Comparison of ENCODE assay signal across 8 cellular contexts in genomic region chr7:44073664-44074348, GRCh38. TPM values are rescaled to one million over a fixed set of nuclear protein-coding genes. Genes with fewer than 3 reads are reported as not detected.
DNase-seq lines count a peak whose midpoint lies in the region; ATAC-seq and TF ChIP-seq lines count a peak whose summit lies in the region.

No MANE protein-coding gene starts in this region.

- H3K36me3 ChIP-seq in mucosa of descending colon (ENCODE audit: low read depth) (no peaks in the 10 kb centered on the region), testis (ENCODE audit: low read depth, missing control alignments) (no peaks in the 10 kb centered on the region)

- no peaks in the 10 kb centered on the region for H3K9me3 ChIP-seq in mucosa of descending colon
- no peaks in the 10 kb centered on the region for H3K9me3 ChIP-seq in testis

- peaks cover 42 to 64% of the 10 kb centered on the region in 2 donors for H3K36me3 Mint-ChIP-seq in CD14-positive monocyte

- H3K27me3 Mint-ChIP-seq in CD14-positive monocyte (ENCODE audit: low read depth in 3 of 3) = peaks cover 0 to 4% (median 0%) of the 10 kb centered on the region in 3 donors

- no peak overlapping the region for H3K4me3 ChIP-seq in mucosa of descending colon
- no peak overlapping the region for H3K4me3 ChIP-seq in testis

- H3K4me1 Mint-ChIP-seq in CD14-positive monocyte = peaks cover 40% of the 10 kb centered on the region

- WGBS in testis, 2 donors = 75 to 88% methylated on average over 12 to 26 of the region's 26 CpGs

- H3K4me3 Mint-ChIP-seq in CD14-positive monocyte = peak overlapping the region; percentile 79 to 80

- DNase-seq in CD14-positive monocyte (ENCODE audit: low spot score) = peak; percentile 98
- peak; percentile 39 for DNase-seq in RKO (ENCODE audit: low spot score)
- peak; percentile 89 to 93 (median 92) for DNase-seq in mucosa of descending colon
- DNase-seq in testis = peak; percentile 52
- DNase-seq in NCI-H524 (lab: John Stamatoyannopoulos, UW) = no peak
- DNase-seq in NCI-H2107 (lab: John Stamatoyannopoulos, UW) = no peak

- peak overlapping the region; percentile 84 for H3K27ac ChIP-seq in cingulate gyrus (ENCODE audit: low read depth, low read length)
- no peak overlapping the region for H3K27ac ChIP-seq in testis

- peaks cover 0 to 2% (median 0%) of the 10 kb centered on the region in 7 donors for H3K9me3 Mint-ChIP-seq in CD14-positive monocyte

- H3K4me1 ChIP-seq in mucosa of descending colon (ENCODE audit: low read depth) = peaks cover 33% of the 10 kb centered on the region
- no peaks in the 10 kb centered on the region for H3K4me1 ChIP-seq in testis

- TF ChIP-seq CTCF in CD14-positive monocyte (IDR thresholded peaks at IDR 0.05) (no peak), mucosa of descending colon (IDR thresholded peaks at IDR 0.05) (no peak), testis (IDR thresholded peaks at IDR 0.05) (no peak)

- ATAC-seq in GM21717 (IDR thresholded peaks at IDR 0.05; ENCODE audit: unreplicated experiment) = peak; percentile 58
- peak; percentile 89 for ATAC-seq in mucosa of descending colon

- peak overlapping the region; percentile 95 to 99 (median 98) for H3K27ac Mint-ChIP-seq in CD14-positive monocyte

- no peak for TF ChIP-seq POLR2A in testis (IDR thresholded peaks at IDR 0.05)

- no peaks in the 10 kb centered on the region for H3K27me3 ChIP-seq in testis

- intact Hi-C loops in CD14-positive monocyte (cut with micrococcal nuclease) = loop anchor here in 1 of 2 donors (2.0 kb wide), 1 partner anchor 27 kb away; no protein-coding TSS in a partner anchor
- intact Hi-C loops in mucosa of descending colon (cut with DNase I, micrococcal nuclease) = no loop called here
- intact Hi-C loops in testis (cut with DNase I; ENCODE audit: low total_unique reads) = no loop called here

RNA-seq across cellular contexts. Expression of gene PGAM2, which starts 8.4 kb away (rescaled TPM):
- polyA plus RNA-seq in CD14-positive monocyte (not detected), testis (ENCODE audit: insufficient read depth, low read depth, low replicate concordance) (298 TPM)
- total RNA-seq in mucosa of descending colon (1 to 10 TPM in 1 of 3 donors, under 1 TPM in 2; 0.84 to 1.4 (median 0.96) TPM), testis (100 to 1,000 TPM in 1 of 2 donors, 10 to 100 TPM in 1; 85.1 to 139 TPM)

RNA-seq across cellular contexts. Expression of gene POLM, which starts 8.5 kb away (rescaled TPM):
- polyA plus RNA-seq in CD14-positive monocyte (1 to 10 TPM; 4.8 TPM), testis (ENCODE audit: insufficient read depth, low read depth, low replicate concordance) (11.7 TPM)
- total RNA-seq in mucosa of descending colon (10 to 100 TPM; 27.0 to 33.7 (median 28.1) TPM), testis (10 to 100 TPM; 43.4 to 63.7 TPM)

RNA-seq across cellular contexts. Expression of gene DBNL, which starts 29.3 kb away (rescaled TPM):
- polyA plus RNA-seq in CD14-positive monocyte = 100 to 1,000 TPM; 304 to 321 TPM
- 10 to 100 TPM; 84.2 to 91.2 (median 89.8) TPM for total RNA-seq in mucosa of descending colon
- 10 to 100 TPM; 61.4 to 72.7 TPM for total RNA-seq in testis
- 50.0 TPM for polyA plus RNA-seq in testis (ENCODE audit: insufficient read depth, low read depth, low replicate concordance)

RNA-seq across cellular contexts. Expression of gene AEBP1, which starts 30.3 kb away (rescaled TPM):
- polyA plus RNA-seq in CD14-positive monocyte = not detected
- 100 to 1,000 TPM in 1 of 3 donors, 10 to 100 TPM in 2; 14.1 to 130 (median 42.2) TPM for total RNA-seq in mucosa of descending colon
- total RNA-seq in testis = 100 to 1,000 TPM in 1 of 2 donors, 10 to 100 TPM in 1; 74.5 to 102 TPM
- 168 TPM for polyA plus RNA-seq in testis (ENCODE audit: insufficient read depth, low read depth, low replicate concordance)

RNA-seq across cellular contexts. Expression of gene POLD2, which starts 49.5 kb away (rescaled TPM):
- polyA plus RNA-seq in CD14-positive monocyte (10 to 100 TPM; 24.1 to 25.7 TPM), testis (ENCODE audit: insufficient read depth, low read depth, low replicate concordance) (117 TPM)
- total RNA-seq in mucosa of descending colon (10 to 100 TPM; 51.5 to 57.0 (median 52.0) TPM), testis (10 to 100 TPM; 59.4 to 61.9 TPM)

Comparison
In these comparisons a context has a peak if more than half of its experiments do, and no peak if none do; other contexts are left out.
1. DNase-seq: peak in CD14-positive monocyte (single experiment), RKO (single experiment), mucosa of descending colon (3 of 3) and testis (single experiment); none in NCI-H524 (0 of 2) and NCI-H2107 (single experiment).
2. RNA of gene PGAM2, which starts 8.4 kb away (total RNA-seq): 85.1 to 139 TPM in testis; 0.84 to 1.4 TPM in mucosa of descending colon; every median in the first group is over 10 times any median in the second.